Comparison of ENCODE assay signal across 1 cellular context in the genomic region with DNA sequence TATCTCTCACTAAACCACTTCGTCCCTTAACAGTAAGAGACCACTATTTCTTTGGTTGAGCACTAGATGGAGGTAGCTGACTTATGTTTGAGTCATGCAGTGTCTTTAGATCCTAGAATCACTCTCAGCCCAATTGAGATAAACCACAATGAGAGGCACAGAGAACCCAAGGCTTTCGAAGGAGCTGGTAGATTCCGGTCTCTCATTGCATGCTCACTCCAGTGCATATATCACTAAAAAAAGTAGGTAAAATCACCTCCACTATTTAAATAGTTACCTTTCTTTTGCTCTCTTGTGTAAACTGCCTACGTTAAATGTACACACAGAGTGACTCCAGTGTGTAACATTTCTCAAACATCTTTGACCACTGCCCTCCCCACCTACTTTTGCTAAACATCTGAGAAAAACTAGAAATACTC.
A peak's percentile ranks its signal among the peaks of the same experiment; 100 is the strongest.
TF ChIP-seq lines count a peak whose summit lies in the region.

No MANE protein-coding gene starts in this region.

TF ChIP-seq in K562, 482 proteins besides CTCF, POLR2A, EP300 and RAD21:
- TF ChIP-seq RBM25 (IDR thresholded peaks at IDR 0.05; ENCODE audit: low read depth, low read length, severe bottlenecking), result no peak
- no peak for TF ChIP-seq HNRNPUL1 (IDR thresholded peaks at IDR 0.05; ENCODE audit: low read length)
- no peak for TF ChIP-seq NR2C1 (IDR thresholded peaks at IDR 0.05)
- TF ChIP-seq NR2C1 (tag; IDR thresholded peaks at IDR 0.05), result no peak
- TF ChIP-seq FOSL1 (tag; conservative IDR thresholded peaks at IDR 0.05), result 0 out of 2 replicates have a peak, but pooled peaks have one; percentile 13
- TF ChIP-seq SMC3 (conservative IDR thresholded peaks at IDR 0.05; ENCODE audit: insufficient read depth, low read depth, low read length), result peak; percentile 31; the same call in 1 of the 2 replicates
- no peak for TF ChIP-seq RBFOX2 (IDR thresholded peaks at IDR 0.05; ENCODE audit: low read depth, low read length)
- TF ChIP-seq HMG20A (CRISPR knock-in tag; conservative IDR thresholded peaks at IDR 0.05), result no peak
- TF ChIP-seq, protein P1, sequence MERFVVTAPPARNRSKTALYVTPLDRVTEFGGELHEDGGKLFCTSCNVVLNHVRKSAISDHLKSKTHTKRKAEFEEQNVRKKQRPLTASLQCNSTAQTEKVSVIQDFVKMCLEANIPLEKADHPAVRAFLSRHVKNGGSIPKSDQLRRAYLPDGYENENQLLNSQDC (CRISPR knock-in tag; IDR thresholded peaks at IDR 0.05), result no peak
- TF ChIP-seq, protein P2, sequence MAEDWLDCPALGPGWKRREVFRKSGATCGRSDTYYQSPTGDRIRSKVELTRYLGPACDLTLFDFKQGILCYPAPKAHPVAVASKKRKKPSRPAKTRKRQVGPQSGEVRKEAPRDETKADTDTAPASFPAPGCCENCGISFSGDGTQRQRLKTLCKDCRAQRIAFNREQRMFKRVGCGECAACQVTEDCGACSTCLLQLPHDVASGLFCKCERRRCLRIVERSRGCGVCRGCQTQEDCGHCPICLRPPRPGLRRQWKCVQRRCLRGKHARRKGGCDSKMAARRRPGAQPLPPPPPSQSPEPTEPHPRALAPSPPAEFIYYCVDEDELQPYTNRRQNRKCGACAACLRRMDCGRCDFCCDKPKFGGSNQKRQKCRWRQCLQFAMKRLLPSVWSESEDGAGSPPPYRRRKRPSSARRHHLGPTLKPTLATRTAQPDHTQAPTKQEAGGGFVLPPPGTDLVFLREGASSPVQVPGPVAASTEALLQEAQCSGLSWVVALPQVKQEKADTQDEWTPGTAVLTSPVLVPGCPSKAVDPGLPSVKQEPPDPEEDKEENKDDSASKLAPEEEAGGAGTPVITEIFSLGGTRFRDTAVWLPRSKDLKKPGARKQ (CRISPR knock-in tag; IDR thresholded peaks at IDR 0.05), result no peak
- TF ChIP-seq, protein P3, sequence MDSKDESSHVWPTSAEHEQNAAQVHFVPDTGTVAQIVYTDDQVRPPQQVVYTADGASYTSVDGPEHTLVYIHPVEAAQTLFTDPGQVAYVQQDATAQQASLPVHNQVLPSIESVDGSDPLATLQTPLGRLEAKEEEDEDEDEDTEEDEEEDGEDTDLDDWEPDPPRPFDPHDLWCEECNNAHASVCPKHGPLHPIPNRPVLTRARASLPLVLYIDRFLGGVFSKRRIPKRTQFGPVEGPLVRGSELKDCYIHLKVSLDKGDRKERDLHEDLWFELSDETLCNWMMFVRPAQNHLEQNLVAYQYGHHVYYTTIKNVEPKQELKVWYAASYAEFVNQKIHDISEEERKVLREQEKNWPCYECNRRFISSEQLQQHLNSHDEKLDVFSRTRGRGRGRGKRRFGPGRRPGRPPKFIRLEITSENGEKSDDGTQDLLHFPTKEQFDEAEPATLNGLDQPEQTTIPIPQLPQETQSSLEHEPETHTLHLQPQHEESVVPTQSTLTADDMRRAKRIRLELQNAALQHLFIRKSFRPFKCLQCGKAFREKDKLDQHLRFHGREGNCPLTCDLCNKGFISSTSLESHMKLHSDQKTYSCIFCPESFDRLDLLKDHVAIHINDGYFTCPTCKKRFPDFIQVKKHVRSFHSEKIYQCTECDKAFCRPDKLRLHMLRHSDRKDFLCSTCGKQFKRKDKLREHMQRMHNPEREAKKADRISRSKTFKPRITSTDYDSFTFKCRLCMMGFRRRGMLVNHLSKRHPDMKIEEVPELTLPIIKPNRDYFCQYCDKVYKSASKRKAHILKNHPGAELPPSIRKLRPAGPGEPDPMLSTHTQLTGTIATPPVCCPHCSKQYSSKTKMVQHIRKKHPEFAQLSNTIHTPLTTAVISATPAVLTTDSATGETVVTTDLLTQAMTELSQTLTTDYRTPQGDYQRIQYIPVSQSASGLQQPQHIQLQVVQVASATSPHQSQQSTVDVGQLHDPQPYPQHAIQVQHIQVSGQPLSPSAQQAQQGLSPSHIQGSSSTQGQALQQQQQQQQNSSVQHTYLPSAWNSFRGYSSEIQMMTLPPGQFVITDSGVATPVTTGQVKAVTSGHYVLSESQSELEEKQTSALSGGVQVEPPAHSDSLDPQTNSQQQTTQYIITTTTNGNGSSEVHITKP (IDR thresholded peaks at IDR 0.05; ENCODE audit: partially characterized antibody), result no peak
- no peak for TF ChIP-seq XRCC5 (IDR thresholded peaks at IDR 0.05; ENCODE audit: low read depth, low read length)
- TF ChIP-seq ZNF12 (CRISPR knock-in tag; IDR thresholded peaks at IDR 0.05), result no peak
- TF ChIP-seq, protein P4, sequence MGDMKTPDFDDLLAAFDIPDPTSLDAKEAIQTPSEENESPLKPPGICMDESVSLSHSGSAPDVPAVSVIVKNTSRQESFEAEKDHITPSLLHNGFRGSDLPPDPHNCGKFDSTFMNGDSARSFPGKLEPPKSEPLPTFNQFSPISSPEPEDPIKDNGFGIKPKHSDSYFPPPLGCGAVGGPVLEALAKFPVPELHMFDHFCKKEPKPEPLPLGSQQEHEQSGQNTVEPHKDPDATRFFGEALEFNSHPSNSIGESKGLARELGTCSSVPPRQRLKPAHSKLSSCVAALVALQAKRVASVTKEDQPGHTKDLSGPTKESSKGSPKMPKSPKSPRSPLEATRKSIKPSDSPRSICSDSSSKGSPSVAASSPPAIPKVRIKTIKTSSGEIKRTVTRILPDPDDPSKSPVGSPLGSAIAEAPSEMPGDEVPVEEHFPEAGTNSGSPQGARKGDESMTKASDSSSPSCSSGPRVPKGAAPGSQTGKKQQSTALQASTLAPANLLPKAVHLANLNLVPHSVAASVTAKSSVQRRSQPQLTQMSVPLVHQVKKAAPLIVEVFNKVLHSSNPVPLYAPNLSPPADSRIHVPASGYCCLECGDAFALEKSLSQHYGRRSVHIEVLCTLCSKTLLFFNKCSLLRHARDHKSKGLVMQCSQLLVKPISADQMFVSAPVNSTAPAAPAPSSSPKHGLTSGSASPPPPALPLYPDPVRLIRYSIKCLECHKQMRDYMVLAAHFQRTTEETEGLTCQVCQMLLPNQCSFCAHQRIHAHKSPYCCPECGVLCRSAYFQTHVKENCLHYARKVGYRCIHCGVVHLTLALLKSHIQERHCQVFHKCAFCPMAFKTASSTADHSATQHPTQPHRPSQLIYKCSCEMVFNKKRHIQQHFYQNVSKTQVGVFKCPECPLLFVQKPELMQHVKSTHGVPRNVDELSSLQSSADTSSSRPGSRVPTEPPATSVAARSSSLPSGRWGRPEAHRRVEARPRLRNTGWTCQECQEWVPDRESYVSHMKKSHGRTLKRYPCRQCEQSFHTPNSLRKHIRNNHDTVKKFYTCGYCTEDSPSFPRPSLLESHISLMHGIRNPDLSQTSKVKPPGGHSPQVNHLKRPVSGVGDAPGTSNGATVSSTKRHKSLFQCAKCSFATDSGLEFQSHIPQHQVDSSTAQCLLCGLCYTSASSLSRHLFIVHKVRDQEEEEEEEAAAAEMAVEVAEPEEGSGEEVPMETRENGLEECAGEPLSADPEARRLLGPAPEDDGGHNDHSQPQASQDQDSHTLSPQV (IDR thresholded peaks at IDR 0.05), result no peak
- TF ChIP-seq, protein P5, sequence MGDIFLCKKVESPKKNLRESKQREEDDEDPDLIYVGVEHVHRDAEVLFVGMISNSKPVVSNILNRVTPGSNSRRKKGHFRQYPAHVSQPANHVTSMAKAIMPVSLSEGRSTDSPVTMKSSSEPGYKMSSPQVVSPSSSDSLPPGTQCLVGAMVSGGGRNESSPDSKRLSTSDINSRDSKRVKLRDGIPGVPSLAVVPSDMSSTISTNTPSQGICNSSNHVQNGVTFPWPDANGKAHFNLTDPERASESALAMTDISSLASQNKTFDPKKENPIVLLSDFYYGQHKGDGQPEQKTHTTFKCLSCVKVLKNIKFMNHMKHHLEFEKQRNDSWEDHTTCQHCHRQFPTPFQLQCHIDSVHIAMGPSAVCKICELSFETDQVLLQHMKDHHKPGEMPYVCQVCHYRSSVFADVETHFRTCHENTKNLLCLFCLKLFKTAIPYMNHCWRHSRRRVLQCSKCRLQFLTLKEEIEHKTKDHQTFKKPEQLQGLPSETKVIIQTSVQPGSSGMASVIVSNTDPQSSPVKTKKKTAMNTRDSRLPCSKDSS (IDR thresholded peaks at IDR 0.05; ENCODE audit: low read depth, partially characterized antibody), result no peak
- TF ChIP-seq, protein P6, sequence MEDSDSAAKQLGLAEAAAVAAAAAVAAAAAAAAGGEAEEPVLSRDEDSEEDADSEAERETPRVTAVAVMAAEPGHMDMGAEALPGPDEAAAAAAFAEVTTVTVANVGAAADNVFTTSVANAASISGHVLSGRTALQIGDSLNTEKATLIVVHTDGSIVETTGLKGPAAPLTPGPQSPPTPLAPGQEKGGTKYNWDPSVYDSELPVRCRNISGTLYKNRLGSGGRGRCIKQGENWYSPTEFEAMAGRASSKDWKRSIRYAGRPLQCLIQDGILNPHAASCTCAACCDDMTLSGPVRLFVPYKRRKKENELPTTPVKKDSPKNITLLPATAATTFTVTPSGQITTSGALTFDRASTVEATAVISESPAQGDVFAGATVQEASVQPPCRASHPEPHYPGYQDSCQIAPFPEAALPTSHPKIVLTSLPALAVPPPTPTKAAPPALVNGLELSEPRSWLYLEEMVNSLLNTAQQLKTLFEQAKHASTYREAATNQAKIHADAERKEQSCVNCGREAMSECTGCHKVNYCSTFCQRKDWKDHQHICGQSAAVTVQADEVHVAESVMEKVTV (CRISPR knock-in tag; IDR thresholded peaks at IDR 0.05), result peak; percentile 75
- TF ChIP-seq, protein P7, sequence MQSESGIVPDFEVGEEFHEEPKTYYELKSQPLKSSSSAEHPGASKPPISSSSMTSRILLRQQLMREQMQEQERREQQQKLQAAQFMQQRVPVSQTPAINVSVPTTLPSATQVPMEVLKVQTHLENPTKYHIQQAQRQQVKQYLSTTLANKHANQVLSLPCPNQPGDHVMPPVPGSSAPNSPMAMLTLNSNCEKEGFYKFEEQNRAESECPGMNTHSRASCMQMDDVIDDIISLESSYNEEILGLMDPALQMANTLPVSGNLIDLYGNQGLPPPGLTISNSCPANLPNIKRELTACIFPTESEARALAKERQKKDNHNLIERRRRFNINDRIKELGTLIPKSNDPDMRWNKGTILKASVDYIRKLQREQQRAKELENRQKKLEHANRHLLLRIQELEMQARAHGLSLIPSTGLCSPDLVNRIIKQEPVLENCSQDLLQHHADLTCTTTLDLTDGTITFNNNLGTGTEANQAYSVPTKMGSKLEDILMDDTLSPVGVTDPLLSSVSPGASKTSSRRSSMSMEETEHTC (IDR thresholded peaks at IDR 0.05), result no peak
- TF ChIP-seq ZSCAN29 (IDR thresholded peaks at IDR 0.05), result no peak
- 0 out of 2 replicates have a peak, but pooled peaks have one; percentile 30 for TF ChIP-seq ZNF766 (CRISPR knock-in tag; conservative IDR thresholded peaks at IDR 0.05)
- no peak for TF ChIP-seq LEF1 (IDR thresholded peaks at IDR 0.05)
- TF ChIP-seq ERF (CRISPR knock-in tag; IDR thresholded peaks at IDR 0.05), result no peak
- no peak for TF ChIP-seq BACH1 (tag; IDR thresholded peaks at IDR 0.05)
